Comparison of ENCODE assay signal across 15 cellular contexts in the genomic region with DNA sequence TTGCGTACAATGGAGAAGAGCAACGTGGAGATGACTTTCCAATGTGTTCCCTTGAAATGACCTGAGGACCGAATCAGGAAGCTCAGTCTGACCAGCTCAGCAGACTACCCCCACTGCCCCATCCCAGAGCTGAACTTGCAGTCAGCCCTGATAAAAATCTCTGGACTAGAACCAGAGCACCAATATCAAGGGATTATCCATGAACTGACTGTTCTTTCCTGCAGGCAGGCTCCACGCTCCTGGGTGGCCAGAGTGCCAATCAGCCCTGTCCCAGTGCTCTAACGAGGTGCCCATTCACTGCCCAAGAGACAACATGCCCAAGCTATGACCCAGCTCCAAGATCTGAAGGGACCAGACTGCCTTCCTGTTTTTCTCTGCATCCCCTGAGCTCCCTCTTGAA.
DNase-seq lines count a peak whose midpoint lies in the region; ATAC-seq and TF ChIP-seq lines count a peak whose summit lies in the region.
"Had no signal": no experiment of that assay in that cellular context is flagged by ENCODE, and none has a peak within 500 bp of the region (broad histone marks: within the 10 kb centered on the region; RNA-seq: fewer than 3 reads in every experiment).

No MANE protein-coding gene starts in this region.

- no peak for ATAC-seq in PC-3
- ATAC-seq: activated CD8-positive, alpha-beta T cell treated with anti-CD3 and anti-CD28 coated beads for 36 hours; activated naive CD8-positive, alpha-beta T cell treated with anti-CD3 and anti-CD28 coated beads, Interleukin-2, amount 50 U/mL, for 24 hours had no signal

- peaks cover 76% of the 10 kb centered on the region for H3K79me2 ChIP-seq in PC-3 (ENCODE audit: low read length)

- H3F3A ChIP-seq in PC-3 (ENCODE audit: low read length, unreplicated experiment): peaks cover 27% of the 10 kb centered on the region

- no peak overlapping the region for H2AFZ ChIP-seq in PC-3 (ENCODE audit: low read length)

- no peaks in the 10 kb centered on the region for H3K27me3 ChIP-seq in PC-3 (ENCODE audit: low read length)
- H3K27me3 ChIP-seq: tibial artery had no signal

- H3K4me3 ChIP-seq in PC-3 (ENCODE audit: low read length): no peak overlapping the region
- H3K4me3 ChIP-seq: skin epidermis, tibial artery had no signal

- H3K27ac ChIP-seq in PC-3 (ENCODE audit: low read length): 0 out of 2 replicates have a peak overlapping the region, but pooled peaks have one; percentile 82
- H3K27ac ChIP-seq: HL-60, KMS-11 had no signal

- H3K4me3 Mint-ChIP-seq in dendritic cell treated with granulocyte-macrophage colony-stimulating factor and Interleukin-4, amounts not matched to agents 40 ng/mL and 50 ng/mL, for 4 days: no peak overlapping the region
- H3K4me3 Mint-ChIP-seq in mesothelial cell of epicardium: no peak overlapping the region
- H3K4me3 Mint-ChIP-seq: activated CD8-positive, alpha-beta T cell treated with anti-CD3 and anti-CD28 coated beads for 36 hours; activated naive CD8-positive, alpha-beta T cell treated with anti-CD3 and anti-CD28 coated beads, Interleukin-2, amount 50 U/mL, for 24 hours had no signal

- H3K9me2 ChIP-seq in PC-3 (replicated peaks; ENCODE audit: low read length): no peaks in the 10 kb centered on the region

- no peaks in the 10 kb centered on the region for H3K9me3 Mint-ChIP-seq in dendritic cell treated with granulocyte-macrophage colony-stimulating factor and Interleukin-4, amounts not matched to agents 40 ng/mL and 50 ng/mL, for 4 days
- H3K9me3 Mint-ChIP-seq in mesothelial cell of epicardium: no peaks in the 10 kb centered on the region
- H3K9me3 Mint-ChIP-seq: activated CD8-positive, alpha-beta T cell treated with anti-CD3 and anti-CD28 coated beads for 36 hours; activated naive CD8-positive, alpha-beta T cell treated with anti-CD3 and anti-CD28 coated beads, Interleukin-2, amount 50 U/mL, for 24 hours had no signal

- H3K27ac Mint-ChIP-seq in dendritic cell treated with granulocyte-macrophage colony-stimulating factor and Interleukin-4, amounts not matched to agents 40 ng/mL and 50 ng/mL, for 4 days: peak overlapping the region; percentile 2
- H3K27ac Mint-ChIP-seq in mesothelial cell of epicardium: peak overlapping the region; percentile 28
- H3K27ac Mint-ChIP-seq: activated CD8-positive, alpha-beta T cell treated with anti-CD3 and anti-CD28 coated beads for 36 hours; activated naive CD8-positive, alpha-beta T cell treated with anti-CD3 and anti-CD28 coated beads, Interleukin-2, amount 50 U/mL, for 24 hours had no signal

- peaks cover 21% of the 10 kb centered on the region for H3K27me3 Mint-ChIP-seq in dendritic cell treated with granulocyte-macrophage colony-stimulating factor and Interleukin-4, amounts not matched to agents 40 ng/mL and 50 ng/mL, for 4 days
- H3K27me3 Mint-ChIP-seq in mesothelial cell of epicardium (ENCODE audit: low read depth): no peaks in the 10 kb centered on the region

- H3K4me1 ChIP-seq in PC-3 (ENCODE audit: insufficient read depth, low read length): peaks cover 78% of the 10 kb centered on the region

- H3K4me2 ChIP-seq in PC-3 (ENCODE audit: low read length): peak overlapping the region; percentile 9
- H3K4me2 ChIP-seq: KMS-11 had no signal

- intact Hi-C loops in PC-3 (cut with micrococcal nuclease): no loop called here
- intact Hi-C loops in dendritic cell treated with granulocyte-macrophage colony-stimulating factor and Interleukin-4, amounts not matched to agents 40 ng/mL and 50 ng/mL, for 4 days (cut with micrococcal nuclease): no loop called here

- H3K9ac ChIP-seq in PC-3 (ENCODE audit: low read length): no peak overlapping the region
- H3K9ac ChIP-seq: KMS-11 had no signal

- no peaks in the 10 kb centered on the region for H4K20me1 ChIP-seq in PC-3 (ENCODE audit: low read length)

- CTCF ChIA-PET in PC-3 (lab: Charles Lee): interaction anchor here (0.7 kb wide), 1 partner anchor 205 kb away, joined by 3 read pairs; no protein-coding TSS in a partner anchor

- H3K36me3 Mint-ChIP-seq in dendritic cell treated with granulocyte-macrophage colony-stimulating factor and Interleukin-4, amounts not matched to agents 40 ng/mL and 50 ng/mL, for 4 days (ENCODE audit: low read depth): no peaks in the 10 kb centered on the region
- H3K36me3 Mint-ChIP-seq in mesothelial cell of epicardium: no peaks in the 10 kb centered on the region

- POLR2A ChIA-PET in PC-3 (lab: Charles Lee; ENCODE audit: unreplicated experiment): no interaction called here

- DNase-seq in Ammon's horn (ENCODE audit: low spot score) (peak; percentile 17), PC-3 (peak; percentile 49), mesothelial cell of epicardium (ENCODE audit: low spot score in 2 of 2, unreplicated experiment in 2 of 2) (no peak), NCI-H774 (lab: John Stamatoyannopoulos, UW) (no peak), NCI-H2227 (lab: John Stamatoyannopoulos, UW; ENCODE audit: unreplicated experiment) (no peak), HK-2 (ENCODE audit: unreplicated experiment) (no peak)
- no peak for DNase-seq in activated CD4-positive, CD25-positive, alpha-beta regulatory T cell treated with anti-CD3 and anti-CD28 coated beads, Interleukin-2, amount 50 U/mL, for 72 hours
- DNase-seq: activated CD8-positive, alpha-beta T cell treated with anti-CD3 and anti-CD28 coated beads for 36 hours; activated naive CD8-positive, alpha-beta T cell treated with anti-CD3 and anti-CD28 coated beads, Interleukin-2, amount 50 U/mL, for 24 hours; cerebellar nuclear complex had no signal

- TF ChIP-seq CTCF in PC-3 (conservative IDR thresholded peaks at IDR 0.05; ENCODE audit: low read depth, low read length): no peak
- TF ChIP-seq CTCF in mesothelial cell of epicardium (IDR thresholded peaks at IDR 0.05; ENCODE audit: unreplicated experiment): no peak

- peaks cover 17% of the 10 kb centered on the region for H3K4me1 Mint-ChIP-seq in dendritic cell treated with granulocyte-macrophage colony-stimulating factor and Interleukin-4, amounts not matched to agents 40 ng/mL and 50 ng/mL, for 4 days (ENCODE audit: low read depth)
- peaks cover 68% of the 10 kb centered on the region for H3K4me1 Mint-ChIP-seq in mesothelial cell of epicardium

- no peaks in the 10 kb centered on the region for H3K9me3 ChIP-seq in PC-3 (ENCODE audit: low read length)
- H3K9me3 ChIP-seq: tibial artery had no signal

- no TSS peak for BruUV-seq in PC-3 (replicated peaks; lab: Mats Ljungman, UMichigan)

- H3K36me3 ChIP-seq in PC-3 (ENCODE audit: low read depth, low read length): no peaks in the 10 kb centered on the region
- H3K36me3 ChIP-seq: tibial artery had no signal

Comparison
In these comparisons a context has a peak if more than half of its experiments do, and no peak if none do; other contexts are left out.
1. DNase-seq: peak in Ammon's horn (single experiment) and PC-3 (single experiment); none in mesothelial cell of epicardium (0 of 2), NCI-H774 (single experiment), NCI-H2227 (single experiment), activated CD4-positive, CD25-positive, alpha-beta regulatory T cell treated with anti-CD3 and anti-CD28 coated beads, Interleukin-2, amount 50 U/mL, for 72 hours (single experiment) and HK-2 (single experiment).